In genomic region chr14:99125616-99126431, GRCh38 we compare ENCODE assay signal across 23 cellular contexts.
A peak's percentile ranks its signal among the peaks of the same experiment; 100 is the strongest.
DNase-seq lines count a peak whose midpoint lies in the region; FAIRE-seq and TF ChIP-seq lines count a peak whose summit lies in the region.
"Had no signal": no experiment of that assay in that cellular context is flagged by ENCODE, and none has a peak within 500 bp of the region (broad histone marks: within the 10 kb centered on the region; RNA-seq: fewer than 3 reads in every experiment).

No MANE protein-coding gene starts in this region.

- H3K9me3 ChIP-seq in SJCRH30 (replicated peaks) (no peaks in the 10 kb centered on the region), small intestine (ENCODE audit: control insufficient read depth, low read depth) (no peaks in the 10 kb centered on the region)
- H3K9me3 ChIP-seq: MG63, SK-N-SH, thoracic aorta had no signal

- POLR2A ChIA-PET in HEK293T (lab: Yijun Ruan, JAX) = no interaction called here

- H3K27me3 ChIP-seq in SJCRH30 (no peaks in the 10 kb centered on the region), small intestine (ENCODE audit: control insufficient read depth in 2 of 2, insufficient read depth in 2 of 2, low read length in 2 of 2) (no peaks in the 10 kb centered on the region)
- H3K27me3 ChIP-seq: MG63 had no signal

- no peak overlapping the region for H3K27ac ChIP-seq in SJCRH30
- H3K27ac ChIP-seq in small intestine (ENCODE audit: low read depth in 1 of 2, low read length in 1 of 2) = no peak overlapping the region
- H3K27ac ChIP-seq: thoracic aorta had no signal

- H3K4me3 ChIP-seq in SJCRH30 (no peak overlapping the region), epithelial cell of esophagus (ENCODE audit: low read length) (no peak overlapping the region), small intestine (ENCODE audit: low read depth in 1 of 2, low read length in 2 of 2) (no peak overlapping the region)
- H3K4me3 ChIP-seq: MG63, thoracic aorta had no signal

- 46 to 61% (median 46%) methylated on average over 4 of the region's 4 CpGs for WGBS in small intestine, 3 donors

- no peaks in the 10 kb centered on the region for H3K36me3 ChIP-seq in SJCRH30
- no peaks in the 10 kb centered on the region for H3K36me3 ChIP-seq in small intestine (ENCODE audit: control insufficient read depth in 2 of 2, insufficient read depth in 2 of 2, low read length in 2 of 2)
- H3K36me3 ChIP-seq: MG63, thoracic aorta had no signal

- in situ Hi-C loops in G401 (cut with HindIII; ENCODE audit: low sequenced_read_pairs) = no loop called here

- H3K4me1 ChIP-seq in SJCRH30 = peaks cover 16% of the 10 kb centered on the region
- no peaks in the 10 kb centered on the region for H3K4me1 ChIP-seq in small intestine (ENCODE audit: control insufficient read depth in 2 of 2, insufficient read depth in 1 of 2, low read depth in 1 of 2, low read length in 1 of 2)

- CTCF ChIA-PET in HEK293T (lab: Yijun Ruan, JAX) = no interaction called here

- no peak for FAIRE-seq in small intestine (lab: Jason Lieb, UNC)
- FAIRE-seq in HTR-8/SVneo (lab: Jason Lieb, UNC) = no peak
- FAIRE-seq: D721Med had no signal

- TF ChIP-seq CTCF in epithelial cell of esophagus (IDR thresholded peaks at IDR 0.05; ENCODE audit: insufficient read depth, low read depth, low read length, missing control alignments) = no peak

- peak; percentile 64 for DNase-seq in G401 (ENCODE audit: low spot score)
- DNase-seq in SJCRH30 = peak; percentile 19 to 62
- DNase-seq in epithelial cell of esophagus (ENCODE audit: low read depth) = peak; percentile 73
- DNase-seq in small intestine = peak; percentile 19
- DNase-seq in HEK293T (ENCODE audit: extremely low spot score) = no peak
- no peak for DNase-seq in stimulated activated CD4-positive, alpha-beta T cell treated with anti-CD3 and anti-CD28 coated beads, Interleukin-2, amount 100 ng/mL, for 48 hours
- DNase-seq in HTR-8/SVneo (ENCODE audit: insufficient read length, low spot score) = no peak
- DNase-seq: activated CD4-positive, alpha-beta T cell treated with anti-CD3 and anti-CD28 coated beads for 48 hours; activated gamma-delta T cell; activated naive CD8-positive, alpha-beta T cell treated with anti-CD3 and anti-CD28 coated beads, Interleukin-2, amount 50 U/mL, for 24 hours; cerebellar nuclear complex; erythroblast; foreskin fibroblast; MG63; naive thymus-derived CD8-positive, alpha-beta T cell; NCI-H1436; NCI-H526; SK-N-SH; stimulated activated CD4-positive, alpha-beta T cell treated with anti-CD3 and anti-CD28 coated beads, Interleukin-4, amount 100 ng/mL, for 24 hours; stimulated activated naive CD4-positive, alpha-beta T cell; T-helper 17 cell had no signal

TF ChIP-seq in HEK293T, 16 proteins besides CTCF, POLR2A, EP300 and RAD21:
- no peak for TF ChIP-seq TARDBP (IDR thresholded peaks at IDR 0.05)
- no peak for TF ChIP-seq SUZ12 (IDR thresholded peaks at IDR 0.05)
- TF ChIP-seq BHLHE40 (IDR thresholded peaks at IDR 0.05; ENCODE audit: borderline replicate concordance) = no peak
- TF ChIP-seq NFRKB (IDR thresholded peaks at IDR 0.05) = no peak
- TF ChIP-seq ZNF384 (IDR thresholded peaks at IDR 0.05) = no peak
- no peak for TF ChIP-seq CTBP1 (IDR thresholded peaks at IDR 0.05; ENCODE audit: borderline replicate concordance)
- TF ChIP-seq FOXM1 (IDR thresholded peaks at IDR 0.05; ENCODE audit: borderline replicate concordance) = no peak
- no peak for TF ChIP-seq SP1 (IDR thresholded peaks at IDR 0.05)
- no peak for TF ChIP-seq HDGF (IDR thresholded peaks at IDR 0.05; ENCODE audit: borderline replicate concordance)
- TF ChIP-seq ARNT (IDR thresholded peaks at IDR 0.05) = no peak
- no peak for TF ChIP-seq ELF4 (IDR thresholded peaks at IDR 0.05)
- no peak for TF ChIP-seq FOXK2 (IDR thresholded peaks at IDR 0.05)
- no peak for TF ChIP-seq LEF1 (IDR thresholded peaks at IDR 0.05; ENCODE audit: borderline replicate concordance)
- TF ChIP-seq, protein P1, sequence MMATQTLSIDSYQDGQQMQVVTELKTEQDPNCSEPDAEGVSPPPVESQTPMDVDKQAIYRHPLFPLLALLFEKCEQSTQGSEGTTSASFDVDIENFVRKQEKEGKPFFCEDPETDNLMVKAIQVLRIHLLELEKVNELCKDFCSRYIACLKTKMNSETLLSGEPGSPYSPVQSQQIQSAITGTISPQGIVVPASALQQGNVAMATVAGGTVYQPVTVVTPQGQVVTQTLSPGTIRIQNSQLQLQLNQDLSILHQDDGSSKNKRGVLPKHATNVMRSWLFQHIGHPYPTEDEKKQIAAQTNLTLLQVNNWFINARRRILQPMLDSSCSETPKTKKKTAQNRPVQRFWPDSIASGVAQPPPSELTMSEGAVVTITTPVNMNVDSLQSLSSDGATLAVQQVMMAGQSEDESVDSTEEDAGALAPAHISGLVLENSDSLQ (IDR thresholded peaks at IDR 0.05) = no peak
- no peak for TF ChIP-seq L3MBTL2 (conservative IDR thresholded peaks at IDR 0.05)
- TF ChIP-seq FOXA1 (IDR thresholded peaks at IDR 0.05) = no peak

Comparison
In these comparisons a context has a peak if more than half of its experiments do, and no peak if none do; other contexts are left out.
1. DNase-seq: peak in G401 (single experiment), SJCRH30 (2 of 2), epithelial cell of esophagus (single experiment) and small intestine (single experiment); none in HEK293T (single experiment), stimulated activated CD4-positive, alpha-beta T cell treated with anti-CD3 and anti-CD28 coated beads, Interleukin-2, amount 100 ng/mL, for 48 hours (0 of 2) and HTR-8/SVneo (single experiment).